ENCODE assay signal across 8 cellular contexts in the genomic region with DNA sequence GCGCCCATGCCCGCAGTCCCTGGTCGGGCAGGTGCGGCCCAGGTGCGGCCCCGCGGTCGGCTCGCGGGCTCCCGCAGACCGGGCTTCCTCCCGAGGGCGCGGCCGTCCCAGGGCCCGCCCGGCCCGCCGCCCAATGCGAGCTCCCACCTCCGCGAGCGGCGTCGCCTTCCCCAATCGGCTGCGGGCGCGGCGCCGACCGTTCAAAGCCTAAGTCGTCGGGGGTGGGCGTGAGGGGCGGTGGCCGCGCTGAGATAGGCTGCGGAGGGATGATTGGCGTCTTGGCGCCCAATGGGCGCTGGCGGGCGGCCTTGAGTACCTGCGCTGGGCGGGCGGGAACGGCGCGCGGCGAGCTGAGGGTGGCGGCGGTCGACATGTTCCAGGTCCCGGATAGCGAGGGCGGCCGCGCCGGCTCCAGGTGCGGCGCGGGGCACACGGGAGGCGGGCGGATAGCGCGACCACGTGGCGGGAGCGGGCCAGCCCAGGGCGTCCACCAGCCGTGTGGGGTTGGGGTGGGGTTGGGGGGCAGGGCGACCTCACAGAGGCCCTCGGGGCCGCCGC. TPM values are rescaled to one million over a fixed set of nuclear protein-coding genes. Genes with fewer than 3 reads are reported as not detected.
DNase-seq lines count a peak whose midpoint lies in the region; ATAC-seq and TF ChIP-seq lines count a peak whose summit lies in the region.

A gene with protein sequence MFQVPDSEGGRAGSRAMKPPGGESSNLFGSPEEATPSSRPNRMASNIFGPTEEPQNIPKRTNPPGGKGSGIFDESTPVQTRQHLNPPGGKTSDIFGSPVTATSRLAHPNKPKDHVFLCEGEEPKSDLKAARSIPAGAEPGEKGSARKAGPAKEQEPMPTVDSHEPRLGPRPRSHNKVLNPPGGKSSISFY (plus strand): TSS at position 338 of the 558 bp plus-strand sequence. CDS start 34 bp downstream, at position 372.

- H3K27me3 Mint-ChIP-seq in WTC11 (ENCODE audit: low read depth), result no peaks in the 10 kb centered on the region

- POLR2A ChIA-PET in AG04450 (lab: Yijun Ruan, JAX), result interaction anchor here (0.6 to 1.2 kb wide), 6 partner anchors 13 to 278 kb away, joined by 3 to 15 read pairs (median 4); a partner anchor contains a TSS
- POLR2A ChIA-PET in WTC11 (lab: Charles Lee), result interaction anchor here (0.6 to 2.1 kb wide), 7 partner anchors 10 to 1427 kb away, joined by 3 to 12 read pairs (median 4); a partner anchor contains a TSS

- H3K27ac Mint-ChIP-seq in WTC11, result peak within 1 kb of the TSS; percentile 95

- TF ChIP-seq CTCF in AG04450 (IDR thresholded peaks at IDR 0.05; ENCODE audit: low read depth, low read length), result no peak
- TF ChIP-seq CTCF in WTC11 (IDR thresholded peaks at IDR 0.05), result no peak
- TF ChIP-seq CTCF in cardiac fibroblast (IDR thresholded peaks at IDR 0.05; ENCODE audit: low read depth, low read length), result no peak

- peaks cover 31% of the 10 kb centered on the region for H3K4me1 Mint-ChIP-seq in WTC11

- CTCF ChIA-PET in AG04450 (lab: Charles Lee) (interaction anchor here (0.7 to 1.5 kb wide), 2 partner anchors 13 to 28 kb away, joined by 4 to 5 read pairs; a partner anchor contains a TSS), WTC11 (lab: Charles Lee) (interaction anchor here (0.5 to 2.7 kb wide), 8 partner anchors 25 to 104 kb away, joined by 3 to 36 read pairs (median 4); a partner anchor contains a TSS)

- H3K27ac ChIP-seq in AG04450 (ENCODE audit: low read depth, low read length), result peak within 1 kb of the TSS; percentile 65

- H3K36me3 Mint-ChIP-seq in WTC11, result peaks cover 30% of the 10 kb centered on the region

- no peaks in the 10 kb centered on the region for H3K9me3 Mint-ChIP-seq in WTC11

- peak within 1 kb of the TSS; percentile 87 for H3K4me3 ChIP-seq in AG04450 (ENCODE audit: low read depth, low read length)
- H3K4me3 ChIP-seq in cardiac fibroblast (replicated peaks in 1 of 2; ENCODE audit: low read depth in 2 of 2, low read length in 2 of 2), result peak within 1 kb of the TSS; percentile 76 to 84

- H3K27me3 ChIP-seq in AG04450 (ENCODE audit: control insufficient read depth, insufficient read depth, low read length), result no peaks in the 10 kb centered on the region

- ATAC-seq in GM18909 (IDR thresholded peaks at IDR 0.05; ENCODE audit: poor library complexity, unreplicated experiment) (peak; percentile 90), HG03175 (IDR thresholded peaks at IDR 0.05; ENCODE audit: unreplicated experiment) (peak; percentile 94), WTC11 (peak; percentile 95)

- peak within 1 kb of the TSS; percentile 90 for H3K4me3 Mint-ChIP-seq in WTC11

- no peaks in the 10 kb centered on the region; the same call in 1 of the 2 replicates for H3K9me3 ChIP-seq in AG04450 (ENCODE audit: control insufficient read depth, insufficient read depth, low read length)

- DNase-seq in AG04450 (ENCODE audit: low read depth, low spot score), result peak; percentile 88
- peak; percentile 98 for DNase-seq in NCI-H226
- DNase-seq in WTC11 (ENCODE audit: low spot score), result peak; percentile 98
- peak; percentile 97 to 98 for DNase-seq in cardiac fibroblast (ENCODE audit: low read depth in 2 of 2)
- peak; percentile 93 for DNase-seq in inferior parietal cortex (ENCODE audit: extremely low spot score)
- peak; percentile 94 to 95 for DNase-seq in stimulated activated CD4-positive, alpha-beta T cell treated with anti-CD3 and anti-CD28 coated beads, Interleukin-12 subunit alpha, Interleukin-12 subunit beta, amount 100 ng/mL, for 24 hours (ENCODE audit: low read depth in 2 of 2)

TF ChIP-seq in WTC11, 78 proteins besides CTCF, POLR2A, EP300 and RAD21 (continues in another document):
- TF ChIP-seq, protein P1, sequence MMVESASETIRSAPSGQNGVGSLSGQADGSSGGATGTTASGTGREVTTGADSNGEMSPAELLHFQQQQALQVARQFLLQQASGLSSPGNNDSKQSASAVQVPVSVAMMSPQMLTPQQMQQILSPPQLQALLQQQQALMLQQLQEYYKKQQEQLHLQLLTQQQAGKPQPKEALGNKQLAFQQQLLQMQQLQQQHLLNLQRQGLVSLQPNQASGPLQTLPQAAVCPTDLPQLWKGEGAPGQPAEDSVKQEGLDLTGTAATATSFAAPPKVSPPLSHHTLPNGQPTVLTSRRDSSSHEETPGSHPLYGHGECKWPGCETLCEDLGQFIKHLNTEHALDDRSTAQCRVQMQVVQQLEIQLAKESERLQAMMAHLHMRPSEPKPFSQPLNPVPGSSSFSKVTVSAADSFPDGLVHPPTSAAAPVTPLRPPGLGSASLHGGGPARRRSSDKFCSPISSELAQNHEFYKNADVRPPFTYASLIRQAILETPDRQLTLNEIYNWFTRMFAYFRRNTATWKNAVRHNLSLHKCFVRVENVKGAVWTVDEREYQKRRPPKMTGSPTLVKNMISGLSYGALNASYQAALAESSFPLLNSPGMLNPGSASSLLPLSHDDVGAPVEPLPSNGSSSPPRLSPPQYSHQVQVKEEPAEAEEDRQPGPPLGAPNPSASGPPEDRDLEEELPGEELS (CRISPR knock-in tag; IDR thresholded peaks at IDR 0.05), result peak; percentile 36
- TF ChIP-seq TEAD4 (CRISPR knock-in tag; IDR thresholded peaks at IDR 0.05) (no peak), TP53 (CRISPR knock-in tag; IDR thresholded peaks at IDR 0.05) (0 out of 2 replicates have a peak, but pooled peaks have one; percentile 37), GABPB1 (CRISPR knock-in tag; IDR thresholded peaks at IDR 0.05) (peak; percentile 57; the same call in 1 of the 2 replicates), RELA (CRISPR knock-in tag; IDR thresholded peaks at IDR 0.05; ENCODE audit: borderline replicate concordance) (0 out of 2 replicates have a peak, but pooled peaks have one; percentile 54), JAZF1 (CRISPR knock-in tag; IDR thresholded peaks at IDR 0.05) (no peak), FOXK1 (CRISPR knock-in tag; IDR thresholded peaks at IDR 0.05) (peak; percentile 71; the same call in 1 of the 2 replicates), ETV6 (CRISPR knock-in tag; IDR thresholded peaks at IDR 0.05) (peak; percentile 30; the same call in 1 of the 2 replicates), ESRRA (CRISPR knock-in tag; IDR thresholded peaks at IDR 0.05; ENCODE audit: borderline replicate concordance) (no peak), NFYB (CRISPR knock-in tag; conservative IDR thresholded peaks at IDR 0.05; ENCODE audit: low read depth) (peak; percentile 99), RORB (CRISPR knock-in tag; IDR thresholded peaks at IDR 0.05) (no peak), SP1 (CRISPR knock-in tag; conservative IDR thresholded peaks at IDR 0.05) (peak; percentile 99)
- TF ChIP-seq, protein P2, sequence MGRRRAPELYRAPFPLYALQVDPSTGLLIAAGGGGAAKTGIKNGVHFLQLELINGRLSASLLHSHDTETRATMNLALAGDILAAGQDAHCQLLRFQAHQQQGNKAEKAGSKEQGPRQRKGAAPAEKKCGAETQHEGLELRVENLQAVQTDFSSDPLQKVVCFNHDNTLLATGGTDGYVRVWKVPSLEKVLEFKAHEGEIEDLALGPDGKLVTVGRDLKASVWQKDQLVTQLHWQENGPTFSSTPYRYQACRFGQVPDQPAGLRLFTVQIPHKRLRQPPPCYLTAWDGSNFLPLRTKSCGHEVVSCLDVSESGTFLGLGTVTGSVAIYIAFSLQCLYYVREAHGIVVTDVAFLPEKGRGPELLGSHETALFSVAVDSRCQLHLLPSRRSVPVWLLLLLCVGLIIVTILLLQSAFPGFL (CRISPR knock-in tag; IDR thresholded peaks at IDR 0.05; ENCODE audit: borderline replicate concordance), result no peak
- TF ChIP-seq, protein P3, sequence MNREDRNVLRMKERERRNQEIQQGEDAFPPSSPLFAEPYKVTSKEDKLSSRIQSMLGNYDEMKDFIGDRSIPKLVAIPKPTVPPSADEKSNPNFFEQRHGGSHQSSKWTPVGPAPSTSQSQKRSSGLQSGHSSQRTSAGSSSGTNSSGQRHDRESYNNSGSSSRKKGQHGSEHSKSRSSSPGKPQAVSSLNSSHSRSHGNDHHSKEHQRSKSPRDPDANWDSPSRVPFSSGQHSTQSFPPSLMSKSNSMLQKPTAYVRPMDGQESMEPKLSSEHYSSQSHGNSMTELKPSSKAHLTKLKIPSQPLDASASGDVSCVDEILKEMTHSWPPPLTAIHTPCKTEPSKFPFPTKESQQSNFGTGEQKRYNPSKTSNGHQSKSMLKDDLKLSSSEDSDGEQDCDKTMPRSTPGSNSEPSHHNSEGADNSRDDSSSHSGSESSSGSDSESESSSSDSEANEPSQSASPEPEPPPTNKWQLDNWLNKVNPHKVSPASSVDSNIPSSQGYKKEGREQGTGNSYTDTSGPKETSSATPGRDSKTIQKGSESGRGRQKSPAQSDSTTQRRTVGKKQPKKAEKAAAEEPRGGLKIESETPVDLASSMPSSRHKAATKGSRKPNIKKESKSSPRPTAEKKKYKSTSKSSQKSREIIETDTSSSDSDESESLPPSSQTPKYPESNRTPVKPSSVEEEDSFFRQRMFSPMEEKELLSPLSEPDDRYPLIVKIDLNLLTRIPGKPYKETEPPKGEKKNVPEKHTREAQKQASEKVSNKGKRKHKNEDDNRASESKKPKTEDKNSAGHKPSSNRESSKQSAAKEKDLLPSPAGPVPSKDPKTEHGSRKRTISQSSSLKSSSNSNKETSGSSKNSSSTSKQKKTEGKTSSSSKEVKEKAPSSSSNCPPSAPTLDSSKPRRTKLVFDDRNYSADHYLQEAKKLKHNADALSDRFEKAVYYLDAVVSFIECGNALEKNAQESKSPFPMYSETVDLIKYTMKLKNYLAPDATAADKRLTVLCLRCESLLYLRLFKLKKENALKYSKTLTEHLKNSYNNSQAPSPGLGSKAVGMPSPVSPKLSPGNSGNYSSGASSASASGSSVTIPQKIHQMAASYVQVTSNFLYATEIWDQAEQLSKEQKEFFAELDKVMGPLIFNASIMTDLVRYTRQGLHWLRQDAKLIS (CRISPR knock-in tag; IDR thresholded peaks at IDR 0.05; ENCODE audit: borderline replicate concordance), result no peak
- TF ChIP-seq, protein P4, sequence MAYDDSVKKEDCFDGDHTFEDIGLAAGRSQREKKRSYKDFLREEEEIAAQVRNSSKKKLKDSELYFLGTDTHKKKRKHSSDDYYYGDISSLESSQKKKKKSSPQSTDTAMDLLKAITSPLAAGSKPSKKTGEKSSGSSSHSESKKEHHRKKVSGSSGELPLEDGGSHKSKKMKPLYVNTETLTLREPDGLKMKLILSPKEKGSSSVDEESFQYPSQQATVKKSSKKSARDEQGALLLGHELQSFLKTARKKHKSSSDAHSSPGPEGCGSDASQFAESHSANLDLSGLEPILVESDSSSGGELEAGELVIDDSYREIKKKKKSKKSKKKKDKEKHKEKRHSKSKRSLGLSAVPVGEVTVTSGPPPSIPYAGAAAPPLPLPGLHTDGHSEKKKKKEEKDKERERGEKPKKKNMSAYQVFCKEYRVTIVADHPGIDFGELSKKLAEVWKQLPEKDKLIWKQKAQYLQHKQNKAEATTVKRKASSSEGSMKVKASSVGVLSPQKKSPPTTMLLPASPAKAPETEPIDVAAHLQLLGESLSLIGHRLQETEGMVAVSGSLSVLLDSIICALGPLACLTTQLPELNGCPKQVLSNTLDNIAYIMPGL (CRISPR knock-in tag; IDR thresholded peaks at IDR 0.05), result peak; percentile 83

RNA-seq across cellular contexts. Expression of the gene that starts here (rescaled TPM):
- 39.2 and 41.2 TPM in 2 replicates for polyA plus RNA-seq in AG04450 (2011; rRNA removed)
- polyA minus RNA-seq in AG04450 (2011; rRNA and poly(A)+ RNA removed), result 25.6 and 29.2 TPM in 2 replicates
- total RNA-seq in WTC11 (2021), result 150 to 169 TPM (median 157 TPM) in 3 replicates

Comparison
In these comparisons a context has a peak if more than half of its experiments do, and no peak if none do; other contexts are left out.
1. Peak in every context shown above with its lines: DNase-seq, ATAC-seq, H3K4me3 ChIP-seq and H3K27ac ChIP-seq.